ENCODE assay signal across 1 cellular context in the genomic region with DNA sequence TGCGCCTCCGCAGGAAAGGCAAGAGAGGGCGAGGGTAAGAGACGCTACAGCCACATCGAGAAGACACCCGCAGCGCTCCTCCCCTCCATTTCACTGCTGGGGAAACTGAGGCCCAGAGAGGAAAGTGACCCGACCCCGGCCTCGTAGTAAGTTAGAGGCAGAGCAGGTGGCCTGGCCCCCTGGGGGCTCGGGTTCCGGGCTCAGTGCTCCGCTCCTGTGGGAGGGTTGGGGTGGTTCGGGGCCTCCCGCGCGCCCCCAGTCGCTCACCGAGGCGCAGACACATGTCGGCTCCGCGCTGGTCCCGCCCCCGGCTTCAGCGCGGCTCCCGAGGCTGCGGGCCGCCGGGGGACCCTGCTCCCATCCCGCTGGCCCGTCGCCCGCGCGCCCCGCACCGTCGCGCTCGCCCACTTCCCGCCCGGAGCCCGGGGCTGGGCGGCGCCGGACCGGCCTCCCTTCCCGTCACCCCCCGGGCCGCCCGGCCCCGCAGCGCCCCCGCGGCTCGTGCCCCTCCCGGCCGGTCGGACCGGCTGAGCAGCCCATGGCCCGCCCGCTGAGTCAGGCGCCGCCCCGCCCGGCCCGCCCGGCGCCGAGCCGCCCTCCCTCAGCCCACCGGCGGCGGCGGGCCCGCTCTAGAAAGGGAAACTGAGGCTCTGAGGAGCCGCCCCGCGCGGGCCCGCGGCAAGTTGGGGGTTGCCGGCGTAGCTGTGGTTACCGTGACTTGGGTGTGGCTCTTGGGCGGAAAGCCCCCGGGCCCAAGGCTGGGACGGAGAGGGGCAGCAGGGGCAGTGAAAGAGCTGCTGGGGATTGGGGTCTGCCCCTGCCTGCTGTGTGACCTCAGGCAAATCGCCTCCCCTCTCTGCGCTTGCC.
TF ChIP-seq lines count a peak whose summit lies in the region.

A gene with protein sequence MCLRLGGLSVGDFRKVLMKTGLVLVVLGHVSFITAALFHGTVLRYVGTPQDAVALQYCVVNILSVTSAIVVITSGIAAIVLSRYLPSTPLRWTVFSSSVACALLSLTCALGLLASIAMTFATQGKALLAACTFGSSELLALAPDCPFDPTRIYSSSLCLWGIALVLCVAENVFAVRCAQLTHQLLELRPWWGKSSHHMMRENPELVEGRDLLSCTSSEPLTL (minus strand): TSS at position 434 of the 867 bp plus-strand sequence. CDS start 151 bp downstream, at position 283.

TF ChIP-seq in HEK293, 187 proteins besides CTCF, POLR2A, EP300 and RAD21 (continued from another document):
- no peak for TF ChIP-seq ZSCAN4 (tag by site-specific recombination; IDR thresholded peaks at IDR 0.05)
- TF ChIP-seq, protein P1, sequence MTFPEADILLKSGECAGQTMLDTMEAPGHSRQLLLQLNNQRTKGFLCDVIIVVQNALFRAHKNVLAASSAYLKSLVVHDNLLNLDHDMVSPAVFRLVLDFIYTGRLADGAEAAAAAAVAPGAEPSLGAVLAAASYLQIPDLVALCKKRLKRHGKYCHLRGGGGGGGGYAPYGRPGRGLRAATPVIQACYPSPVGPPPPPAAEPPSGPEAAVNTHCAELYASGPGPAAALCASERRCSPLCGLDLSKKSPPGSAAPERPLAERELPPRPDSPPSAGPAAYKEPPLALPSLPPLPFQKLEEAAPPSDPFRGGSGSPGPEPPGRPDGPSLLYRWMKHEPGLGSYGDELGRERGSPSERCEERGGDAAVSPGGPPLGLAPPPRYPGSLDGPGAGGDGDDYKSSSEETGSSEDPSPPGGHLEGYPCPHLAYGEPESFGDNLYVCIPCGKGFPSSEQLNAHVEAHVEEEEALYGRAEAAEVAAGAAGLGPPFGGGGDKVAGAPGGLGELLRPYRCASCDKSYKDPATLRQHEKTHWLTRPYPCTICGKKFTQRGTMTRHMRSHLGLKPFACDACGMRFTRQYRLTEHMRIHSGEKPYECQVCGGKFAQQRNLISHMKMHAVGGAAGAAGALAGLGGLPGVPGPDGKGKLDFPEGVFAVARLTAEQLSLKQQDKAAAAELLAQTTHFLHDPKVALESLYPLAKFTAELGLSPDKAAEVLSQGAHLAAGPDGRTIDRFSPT (tag by site-specific recombination; IDR thresholded peaks at IDR 0.05) = no peak
- TF ChIP-seq ZNF701 (tag by site-specific recombination; IDR thresholded peaks at IDR 0.05) = no peak
